In genomic region chr20:6665621-6666345, GRCh38 we compare ENCODE assay signal across 14 cellular contexts.
A peak's percentile ranks its signal among the peaks of the same experiment; 100 is the strongest.
DNase-seq lines count a peak whose midpoint lies in the region; FAIRE-seq and TF ChIP-seq lines count a peak whose summit lies in the region.
"Had no signal": no experiment of that assay in that cellular context is flagged by ENCODE, and none has a peak within 500 bp of the region (broad histone marks: within the 10 kb centered on the region; RNA-seq: fewer than 3 reads in every experiment).

No MANE protein-coding gene starts in this region.

- H3K4me3 Mint-ChIP-seq in nephron (no peak overlapping the region), glutamatergic neuron (ENCODE audit: unreplicated experiment) (no peak overlapping the region)
- H3K4me3 Mint-ChIP-seq: stimulated activated naive CD8-positive, alpha-beta T cell treated with anti-CD3 and anti-CD28 coated beads, Interleukin-15, amount 100 ng/mL, for 72 hours; T-cell had no signal

- H3K36me3 ChIP-seq in BLaER1 = no peaks in the 10 kb centered on the region
- no peaks in the 10 kb centered on the region for H3K36me3 ChIP-seq in H1 (ENCODE audit: control insufficient read depth in 2 of 4, insufficient read depth in 4 of 4, low read length in 3 of 4)
- H3K36me3 ChIP-seq: heart left ventricle had no signal

- H3K23me2 ChIP-seq in H1 (ENCODE audit: low read depth, low read length) = no peaks in the 10 kb centered on the region; the same call in 1 of the 2 replicates

- H3K9me3 ChIP-seq in BLaER1 (peaks cover 12% of the 10 kb centered on the region; the same call in 1 of the 2 replicates), H1 (ENCODE audit: insufficient read depth in 2 of 2, low read depth in 1 of 2, low read length in 1 of 2) (no peaks in the 10 kb centered on the region)
- H3K9me3 ChIP-seq: psoas muscle had no signal

- no peaks in the 10 kb centered on the region for H3K79me2 ChIP-seq in H1 (ENCODE audit: control insufficient read depth in 1 of 2, insufficient read depth in 2 of 2, low read length in 2 of 2)

- H3K4me1 ChIP-seq in BLaER1 (peaks cover 13% of the 10 kb centered on the region), H1 (replicated peaks in 1 of 4; ENCODE audit: control insufficient read depth in 3 of 4, insufficient read depth in 4 of 4, low read length in 3 of 4) (0 out of 7 replicates have a peak, but pooled peaks cover 0 to 3% (median 0%) of the 10 kb centered on the region in 4 experiments)
- H3K4me1 ChIP-seq: heart left ventricle, psoas muscle had no signal

- H3K27me3 ChIP-seq in BLaER1 (no peaks in the 10 kb centered on the region), H1 (replicated peaks in 1 of 4; ENCODE audit: control insufficient read depth in 3 of 4, extremely low read depth in 1 of 4, insufficient read depth in 3 of 4, low read length in 3 of 4) (no peaks in the 10 kb centered on the region)
- H3K27me3 ChIP-seq: heart left ventricle had no signal

- WGBS in H1 (ENCODE audit: extremely low coverage in 1 of 2, insufficient coverage in 1 of 2, insufficient read length in 1 of 2, insufficient replicate concordance in 2 of 2, low coverage in 1 of 2, low lambda C conversion rate in 2 of 2, missing lambda C conversion rate in 1 of 2), 2 experiments = 82% methylated on average over 5 of the region's 5 CpGs; no CpG with 5 or more reads in 1 of the 2 experiments

- H4K20me1 ChIP-seq in BLaER1 (no peaks in the 10 kb centered on the region), H1 (replicated peaks in 1 of 2; ENCODE audit: control insufficient read depth in 1 of 2, insufficient read depth in 2 of 2, low read length in 2 of 2) (no peaks in the 10 kb centered on the region)

- no peak for TF ChIP-seq RAD21 in H1 (IDR thresholded peaks at IDR 0.05 in 1 of 2, conservative IDR thresholded peaks at IDR 0.05 in 1 of 2; ENCODE audit: low read depth in 2 of 2, low read length in 2 of 2)

- H3K4me2 ChIP-seq in BLaER1 = peak overlapping the region; percentile 21; the same call in 1 of the 2 replicates
- no peak overlapping the region for H3K4me2 ChIP-seq in H1 (ENCODE audit: insufficient read depth in 1 of 2, low read depth in 2 of 2, low read length in 2 of 2)

- peaks cover 3% of the 10 kb centered on the region for H3K36me3 Mint-ChIP-seq in nephron (ENCODE audit: low read depth)
- H3K36me3 Mint-ChIP-seq in glutamatergic neuron (ENCODE audit: unreplicated experiment) = no peaks in the 10 kb centered on the region
- H3K36me3 Mint-ChIP-seq: T-cell had no signal

- TF ChIP-seq CTCF in H1 (IDR thresholded peaks at IDR 0.05; ENCODE audit: control extremely low read depth in 1 of 3, insufficient read depth in 1 of 3, low read depth in 1 of 3, low read length in 3 of 3) = no peak
- TF ChIP-seq CTCF in nephron (IDR thresholded peaks at IDR 0.05; ENCODE audit: unreplicated experiment in 3 of 3) = no peak
- TF ChIP-seq CTCF in glutamatergic neuron (IDR thresholded peaks at IDR 0.05; ENCODE audit: partially characterized antibody, unreplicated experiment) = no peak

- H3K4ac ChIP-seq in H1 (replicated peaks; ENCODE audit: insufficient read length, low read depth, low read length) = no peak overlapping the region

- H2AK5ac ChIP-seq in H1 (ENCODE audit: low read depth, low read length) = no peak overlapping the region

- no peak overlapping the region for H3K56ac ChIP-seq in H1 (replicated peaks; ENCODE audit: insufficient read length, low read depth, low read length)

- 0 out of 2 replicates have a peak overlapping the region, but pooled peaks have one; percentile 11 for H2AFZ ChIP-seq in H1 (ENCODE audit: low read length)

- no peak overlapping the region for H3K23ac ChIP-seq in H1 (ENCODE audit: insufficient read length)

- H3K4me3 ChIP-seq in BLaER1 (no peak overlapping the region), H1 (ENCODE audit: extremely low read depth in 1 of 4, insufficient read depth in 2 of 4, low read depth in 3 of 4, low read length in 4 of 4) (no peak overlapping the region)
- H3K4me3 ChIP-seq: coronary artery, heart left ventricle, psoas muscle had no signal

- no peak overlapping the region for H3K18ac ChIP-seq in H1 (ENCODE audit: extremely low read depth, low read length)

- H3K27ac ChIP-seq in BLaER1 (no peak overlapping the region), H1 (ENCODE audit: low read depth, low read length) (no peak overlapping the region)
- H3K27ac ChIP-seq: coronary artery, heart left ventricle, psoas muscle had no signal

- no peak overlapping the region for H2BK120ac ChIP-seq in H1 (replicated peaks; ENCODE audit: low read depth, low read length)

- H2BK20ac ChIP-seq in H1 (ENCODE audit: low read length) = no peak overlapping the region

- H3K27ac Mint-ChIP-seq in nephron (peak overlapping the region in 2 of 3 experiments; percentile 16 to 83), glutamatergic neuron (ENCODE audit: unreplicated experiment) (no peak overlapping the region)
- H3K27ac Mint-ChIP-seq: stimulated activated naive CD8-positive, alpha-beta T cell treated with anti-CD3 and anti-CD28 coated beads, Interleukin-15, amount 100 ng/mL, for 72 hours; T-cell had no signal

- H3K14ac ChIP-seq in H1 (ENCODE audit: insufficient read length) = no peak overlapping the region

- peaks cover 5% of the 10 kb centered on the region for H3K9me3 Mint-ChIP-seq in nephron
- no peaks in the 10 kb centered on the region for H3K9me3 Mint-ChIP-seq in glutamatergic neuron (ENCODE audit: unreplicated experiment)

- no peak overlapping the region for H4K5ac ChIP-seq in H1 (ENCODE audit: insufficient read length, low read depth, low read length)

- POLR2A ChIA-PET in H1 (lab: Charles Lee; ENCODE audit: partially characterized antibody) = no interaction called here

- no peak overlapping the region for H4K8ac ChIP-seq in H1 (ENCODE audit: extremely low read depth, insufficient read depth, low read length)

- no peak for FAIRE-seq in H1 (lab: Jason Lieb, UNC)

- no peaks in the 10 kb centered on the region for H3K79me1 ChIP-seq in H1 (ENCODE audit: low read depth, low read length)

- H2BK5ac ChIP-seq in H1 (ENCODE audit: low read depth, low read length) = no peak overlapping the region

- H2BK15ac ChIP-seq in H1 (ENCODE audit: low read length) = no peak overlapping the region

- H2BK12ac ChIP-seq in H1 (ENCODE audit: low read depth, low read length) = no peak overlapping the region

- H3K4me1 Mint-ChIP-seq in nephron = peaks cover 9% of the 10 kb centered on the region
- H3K4me1 Mint-ChIP-seq in glutamatergic neuron (ENCODE audit: low read depth, unreplicated experiment) = no peaks in the 10 kb centered on the region
- H3K4me1 Mint-ChIP-seq: T-cell had no signal

- H3K27me3 Mint-ChIP-seq in nephron (ENCODE audit: low read depth) (peaks cover 4% of the 10 kb centered on the region), glutamatergic neuron (ENCODE audit: unreplicated experiment) (no peaks in the 10 kb centered on the region)
- H3K27me3 Mint-ChIP-seq: stimulated activated naive CD8-positive, alpha-beta T cell treated with anti-CD3 and anti-CD28 coated beads, Interleukin-15, amount 100 ng/mL, for 72 hours; T-cell had no signal

- peak; percentile 42 for DNase-seq in HuH-7 (ENCODE audit: low spot score)
- no peak for DNase-seq in H1 (ENCODE audit: low read depth in 1 of 2, low spot score in 2 of 2)
- DNase-seq in glutamatergic neuron = no peak
- DNase-seq in T1000 (lab: John Stamatoyannopoulos, UW) = no peak
- DNase-seq in dedifferentiated amniotic fluid mesenchymal stem cell (ENCODE audit: extremely low spot score) = no peak
- DNase-seq: activated naive CD4-positive, alpha-beta T cell; heart left ventricle; NCI-H1930; psoas muscle; stimulated activated naive CD8-positive, alpha-beta T cell treated with anti-CD3 and anti-CD28 coated beads, Interleukin-15, amount 100 ng/mL, for 72 hours; T-cell had no signal

- H3K9ac ChIP-seq in BLaER1 (no peak overlapping the region), H1 (replicated peaks in 1 of 4; ENCODE audit: extremely low read depth in 1 of 4, low read depth in 3 of 4, low read length in 3 of 4) (no peak overlapping the region)

- no peak for TF ChIP-seq EP300 in H1 (IDR thresholded peaks at IDR 0.05; ENCODE audit: borderline replicate concordance in 1 of 2, low read depth in 2 of 2, low read length in 2 of 2)

- TF ChIP-seq POLR2A in H1 (IDR thresholded peaks at IDR 0.05; ENCODE audit: control extremely low read depth in 1 of 2, low read depth in 2 of 2, low read length in 2 of 2) = no peak

- no peak overlapping the region for H4K91ac ChIP-seq in H1 (replicated peaks; ENCODE audit: insufficient read length, low read length)

- CTCF ChIA-PET in H1 (lab: Charles Lee; ENCODE audit: partially characterized antibody) = interaction anchor here (1.0 kb wide), 1 partner anchor 620 kb away, joined by 5 read pairs; no protein-coding TSS in a partner anchor

TF ChIP-seq in H1, 55 proteins besides CTCF, POLR2A, EP300 and RAD21:
- TF ChIP-seq POLR2AphosphoS5 (IDR thresholded peaks at IDR 0.05; ENCODE audit: low read depth, low read length) = no peak
- TF ChIP-seq MAX (IDR thresholded peaks at IDR 0.05) = no peak
- TF ChIP-seq GTF2F1 (IDR thresholded peaks at IDR 0.05; ENCODE audit: borderline replicate concordance, low read depth, low read length) = no peak
- no peak for TF ChIP-seq BACH1 (IDR thresholded peaks at IDR 0.05; ENCODE audit: low read length)
- no peak for TF ChIP-seq JUN (IDR thresholded peaks at IDR 0.05; ENCODE audit: low read depth, low read length)
- TF ChIP-seq POU5F1 (IDR thresholded peaks at IDR 0.05; ENCODE audit: low read depth, low read length) = no peak
- no peak for TF ChIP-seq TCF12 (IDR thresholded peaks at IDR 0.05; ENCODE audit: low read depth, low read length)
- TF ChIP-seq KDM4A (IDR thresholded peaks at IDR 0.05; ENCODE audit: low read depth, low read length, severe bottlenecking) = no peak
- TF ChIP-seq SUZ12 (IDR thresholded peaks at IDR 0.05; ENCODE audit: low read length) = no peak
- TF ChIP-seq NANOG (IDR thresholded peaks at IDR 0.05; ENCODE audit: insufficient read depth, low read depth, low read length, poor library complexity, severe bottlenecking) = no peak
- no peak for TF ChIP-seq SP1 (IDR thresholded peaks at IDR 0.05; ENCODE audit: low read depth, low read length)
- no peak for TF ChIP-seq PHF8 (conservative IDR thresholded peaks at IDR 0.05; ENCODE audit: low read depth, low read length)
- TF ChIP-seq KDM5A (IDR thresholded peaks at IDR 0.05; ENCODE audit: low read length) = no peak
- TF ChIP-seq TEAD4 (IDR thresholded peaks at IDR 0.05; ENCODE audit: low read depth, low read length) = no peak
- TF ChIP-seq MAFK (IDR thresholded peaks at IDR 0.05; ENCODE audit: low read depth, low read length) = no peak
TF ChIP-seq in H1: peak in this region for 0.
